ENCODE assay signal across 23 cellular contexts in the genomic region with DNA sequence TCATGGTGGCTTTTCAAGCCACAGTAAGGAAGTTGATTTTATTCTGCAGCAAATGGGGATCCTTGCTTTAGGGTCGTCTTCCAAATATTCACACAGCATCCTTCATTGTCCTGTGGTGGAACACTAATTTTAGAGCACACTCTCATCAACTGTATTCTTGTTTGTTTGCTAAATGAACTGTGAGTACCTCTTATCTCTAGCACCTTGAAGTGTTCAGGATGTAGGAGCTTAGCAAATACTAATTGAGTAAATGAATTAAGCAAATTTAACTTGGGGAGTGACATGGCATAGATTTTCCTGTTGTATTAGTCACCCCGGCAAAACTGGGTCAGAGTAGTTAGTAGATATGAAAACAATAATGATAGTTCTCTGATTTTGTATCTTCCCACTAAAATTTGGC.
"Had no signal": no experiment of that assay in that cellular context is flagged by ENCODE, and none has a peak within 500 bp of the region (broad histone marks: within the 10 kb centered on the region; RNA-seq: fewer than 3 reads in every experiment).

No MANE protein-coding gene starts in this region.

- H3K36me3 ChIP-seq: SJSA1 had no signal

- H3K4me3 ChIP-seq: K562, SJSA1, SK-N-MC had no signal

- H3K27me3 ChIP-seq: SJSA1 had no signal

- H3K9me3 ChIP-seq: SJSA1 had no signal

- H3K27ac ChIP-seq: HL-60, KMS-11, SJSA1, SK-N-MC had no signal

- FAIRE-seq: HTR-8/SVneo, K562, RCC 7860 had no signal

- H3K4me2 ChIP-seq: KMS-11 had no signal

- DNase-seq: Kasumi-1, MM.1S, NCI-H1092 treated with DMSO at 0.1 percent for 48 hours, NCI-H1436 treated with DMSO at 0.1 percent for 48 hours, NCI-H1694, NCI-H187 treated with DMSO at 0.1 percent for 48 hours, NCI-H2029 treated with DMSO at 0.1 percent for 48 hours, NCI-H2171 treated with DMSO at 0.1 percent for 48 hours, NCI-H345, NCI-H446 treated with DMSO at 0.1 percent for 48 hours, NCI-H510A treated with DMSO at 0.1 percent for 48 hours, NCI-H526, NCI-H82, Right ventricle myocardium superior, RPMI8226, SIG-M5 had no signal

- ATAC-seq: K562 had no signal

- H3K4me1 ChIP-seq: SJSA1 had no signal
